Comparison of ENCODE assay signal across 11 cellular contexts in the genomic region with DNA sequence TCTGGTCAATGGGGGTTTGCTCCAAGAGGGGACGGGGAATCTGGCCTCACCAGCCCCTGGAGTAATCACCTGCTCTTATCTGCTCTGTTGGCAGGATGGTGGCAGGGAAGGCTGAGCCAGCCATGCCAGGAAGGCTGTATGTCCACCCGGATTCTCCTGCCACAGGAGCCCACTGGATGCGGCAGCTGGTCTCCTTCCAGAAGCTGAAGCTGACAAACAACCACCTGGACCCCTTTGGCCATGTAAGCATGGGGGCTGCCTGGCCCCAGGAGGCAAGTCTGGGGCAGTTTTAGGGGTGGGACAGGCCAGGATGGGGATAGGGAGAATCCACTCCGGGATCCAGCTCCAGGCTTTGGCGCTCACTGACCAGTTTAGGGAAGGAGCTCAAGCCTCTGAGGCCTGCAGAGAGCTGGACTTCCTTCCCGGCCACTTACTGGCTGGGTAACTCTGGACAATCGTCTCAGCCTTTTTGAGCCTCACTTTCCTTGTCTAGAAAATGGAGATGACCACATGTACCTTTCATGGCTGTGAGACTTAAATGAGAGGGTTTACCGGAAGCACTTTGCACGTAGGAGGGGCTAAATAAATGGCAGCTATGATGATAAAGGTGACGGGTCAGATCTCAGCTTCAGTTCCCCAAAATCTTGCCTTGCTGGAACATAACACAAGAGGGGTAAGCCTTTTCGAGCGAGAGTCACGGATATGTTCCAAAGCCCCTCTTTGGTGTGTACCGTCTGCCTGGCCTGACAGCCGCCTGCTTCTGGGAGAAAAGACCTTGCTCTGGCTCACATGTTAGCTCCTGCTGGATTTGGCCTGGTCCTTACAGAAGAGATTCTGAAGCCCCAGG. TPM values are rescaled to one million over a fixed set of nuclear protein-coding genes. Genes with fewer than 3 reads are reported as not detected.
DNase-seq lines count a peak whose midpoint lies in the region; ATAC-seq and TF ChIP-seq lines count a peak whose summit lies in the region.
"Had no signal": no experiment of that assay in that cellular context is flagged by ENCODE, and none has a peak within 500 bp of the region (broad histone marks: within the 10 kb centered on the region; RNA-seq: fewer than 3 reads in every experiment).

No MANE protein-coding gene starts in this region.

- no peak overlapping the region for H3K27ac ChIP-seq in gastrocnemius medialis
- H3K27ac ChIP-seq: KMS-11 had no signal

- H3K4me1 Mint-ChIP-seq in mesothelial cell of epicardium: peaks cover 40% of the 10 kb centered on the region

- no peak overlapping the region for H3K4me3 Mint-ChIP-seq in mesothelial cell of epicardium
- H3K4me3 Mint-ChIP-seq: activated naive CD8-positive, alpha-beta T cell had no signal

- H3K27me3 ChIP-seq in gastrocnemius medialis: no peaks in the 10 kb centered on the region

- peak; percentile 62 for DNase-seq in EL
- peak; percentile 74 for DNase-seq in MV-4-11 (lab: John Stamatoyannopoulos, UW)
- peak; percentile 53 for DNase-seq in cerebellar cortex (ENCODE audit: low spot score)
- DNase-seq in mesothelial cell of epicardium (ENCODE audit: low spot score in 2 of 2, unreplicated experiment in 2 of 2): peak in 1 of 2 experiments; percentile 19
- no peak for DNase-seq in NCI-H1436 (lab: John Stamatoyannopoulos, UW)
- DNase-seq in stimulated activated CD4-positive, alpha-beta T cell treated with anti-CD3 and anti-CD28 coated beads, Interleukin-4, amount 100 ng/mL, for 4 hours: no peak
- no peak for DNase-seq in dedifferentiated amniotic fluid mesenchymal stem cell (ENCODE audit: extremely low spot score)
- no peak for DNase-seq in gastrocnemius medialis

- no peak for ATAC-seq in gastrocnemius medialis

- intact Hi-C loops in gastrocnemius medialis (cut with DNase I; ENCODE audit: low total_unique reads): no loop called here

- H3K27ac Mint-ChIP-seq in mesothelial cell of epicardium: peak overlapping the region; percentile 27
- H3K27ac Mint-ChIP-seq: activated naive CD8-positive, alpha-beta T cell had no signal

- H3K36me3 Mint-ChIP-seq in mesothelial cell of epicardium: peaks cover 11% of the 10 kb centered on the region
- H3K36me3 Mint-ChIP-seq: activated naive CD8-positive, alpha-beta T cell had no signal

- no peaks in the 10 kb centered on the region for H3K4me1 ChIP-seq in gastrocnemius medialis

- H3K36me3 ChIP-seq in gastrocnemius medialis: no peaks in the 10 kb centered on the region

- no peak overlapping the region for H3K4me3 ChIP-seq in gastrocnemius medialis

- H3K9me3 Mint-ChIP-seq in mesothelial cell of epicardium: no peaks in the 10 kb centered on the region

- H3K9me3 ChIP-seq in gastrocnemius medialis: no peaks in the 10 kb centered on the region

- TF ChIP-seq CTCF in mesothelial cell of epicardium (IDR thresholded peaks at IDR 0.05; ENCODE audit: unreplicated experiment) (no peak), gastrocnemius medialis (IDR thresholded peaks at IDR 0.05 in 4 of 5, conservative IDR thresholded peaks at IDR 0.05 in 1 of 5) (no peak)

- in situ Hi-C loops in gastrocnemius medialis (cut with MboI; ENCODE audit: low sequenced_read_pairs in 4 of 4): no loop called here

- no peak for TF ChIP-seq POLR2A in gastrocnemius medialis (IDR thresholded peaks at IDR 0.05)

- peaks cover 21% of the 10 kb centered on the region for H3K27me3 Mint-ChIP-seq in mesothelial cell of epicardium (ENCODE audit: low read depth)

RNA-seq across cellular contexts. Expression of a gene that starts 15.4 kb away (rescaled TPM):
- 51.9 to 56.6 TPM (median 54.2 TPM) in 3 replicates for total RNA-seq in mesothelial cell of epicardium
- not detected for total RNA-seq in gastrocnemius medialis
- total RNA-seq: liver had no signal

Comparison
In these comparisons a context has a peak if more than half of its experiments do, and no peak if none do; other contexts are left out.
1. DNase-seq: peak in EL (single experiment), MV-4-11 (single experiment) and cerebellar cortex (single experiment); none in NCI-H1436 (single experiment), stimulated activated CD4-positive, alpha-beta T cell treated with anti-CD3 and anti-CD28 coated beads, Interleukin-4, amount 100 ng/mL, for 4 hours (0 of 2), dedifferentiated amniotic fluid mesenchymal stem cell (single experiment) and gastrocnemius medialis (0 of 2).
2. RNA of a gene that starts 15.4 kb away (total RNA-seq): 51.9 to 56.6 TPM in mesothelial cell of epicardium; not detected in gastrocnemius medialis; every median in the first group is over 10 times any median in the second.